ENCODE assay signal across 19 cellular contexts in genomic region chr22:23266780-23267179, GRCh38.
DNase-seq lines count a peak whose midpoint lies in the region; ATAC-seq and TF ChIP-seq lines count a peak whose summit lies in the region.
"Had no signal": no experiment of that assay in that cellular context is flagged by ENCODE, and none has a peak within 500 bp of the region (broad histone marks: within the 10 kb centered on the region; RNA-seq: fewer than 3 reads in every experiment).

No MANE protein-coding gene starts in this region.

- H3K4me1 Mint-ChIP-seq in CD4-positive, alpha-beta memory T cell: peaks cover 0 to 9% (median 5%) of the 10 kb centered on the region in 4 donors
- H3K4me1 Mint-ChIP-seq in GM23338 (peaks cover 45% of the 10 kb centered on the region), brain (peaks cover 46% of the 10 kb centered on the region)

- no peak for TF ChIP-seq CTCF in GM23338 (conservative IDR thresholded peaks at IDR 0.05; ENCODE audit: low read depth in 2 of 2)
- no peak for TF ChIP-seq CTCF in brain (conservative IDR thresholded peaks at IDR 0.05)

- peaks cover 22% of the 10 kb centered on the region; the same call in 1 of the 2 replicates for H4K20me1 ChIP-seq in GM23338 (replicated peaks; ENCODE audit: insufficient read depth)

- no peaks in the 10 kb centered on the region for H3K27me3 Mint-ChIP-seq in CD4-positive, alpha-beta memory T cell
- H3K27me3 Mint-ChIP-seq in GM23338 (ENCODE audit: insufficient read depth, low read depth, poor library complexity) (peaks cover 18% of the 10 kb centered on the region), brain (no peaks in the 10 kb centered on the region)
- H3K27me3 Mint-ChIP-seq: B cell had no signal

- H3K79me1 ChIP-seq in neuronal stem cell (ENCODE audit: low read depth, low read length): peaks cover 8% of the 10 kb centered on the region

- H3K14ac ChIP-seq in neuronal stem cell (ENCODE audit: low read length): no peak overlapping the region

- H3K36me3 Mint-ChIP-seq in CD4-positive, alpha-beta memory T cell: peaks cover 30 to 54% of the 10 kb centered on the region in 2 donors
- H3K36me3 Mint-ChIP-seq in GM23338 (ENCODE audit: low read depth): peaks cover 64% of the 10 kb centered on the region
- peaks cover 36% of the 10 kb centered on the region for H3K36me3 Mint-ChIP-seq in brain

- H3K4me3 Mint-ChIP-seq in CD4-positive, alpha-beta memory T cell: no peak overlapping the region
- H3K4me3 Mint-ChIP-seq in GM23338: no peak overlapping the region; the same call in 2 of the 3 replicates
- no peak overlapping the region for H3K4me3 Mint-ChIP-seq in brain
- H3K4me3 Mint-ChIP-seq: B cell had no signal

- no peak overlapping the region for H3K18ac ChIP-seq in neuronal stem cell (ENCODE audit: low read length)

- TF ChIP-seq POLR2A in erythroblast (IDR thresholded peaks at IDR 0.05; ENCODE audit: low read length): no peak

- CTCF ChIA-PET in CD4-positive, alpha-beta memory T cell (lab: Charles Lee; ENCODE audit: partially characterized antibody): interaction anchor here (1.5 kb wide), 1 partner anchor 15 kb away, joined by 4 read pairs; no protein-coding TSS in a partner anchor

- H3K23ac ChIP-seq in neuronal stem cell (ENCODE audit: low read depth, low read length, poor library complexity): peak overlapping the region; percentile 8

- no CpG with 5 or more reads among the region's 4 CpGs for WGBS in neuronal stem cell (ENCODE audit: extremely low coverage in 2 of 2, insufficient read length in 2 of 2, insufficient replicate concordance in 1 of 2), 2 donors

- H3K27ac ChIP-seq in CD4-positive, alpha-beta memory T cell (ENCODE audit: low read depth, low read length): no peak overlapping the region
- H3K27ac ChIP-seq in GM23338 (ENCODE audit: low read depth): peak overlapping the region; percentile 55; the same call in 1 of the 2 replicates
- no peak overlapping the region for H3K27ac ChIP-seq in neuronal stem cell (replicated peaks; ENCODE audit: low read length)
- H3K27ac ChIP-seq: KMS-11 had no signal

- 0 out of 2 replicates have a peak, but pooled peaks cover 8% of the 10 kb centered on the region for H3F3A ChIP-seq in GM23338 (replicated peaks; ENCODE audit: low read depth)

- H3K4ac ChIP-seq in neuronal stem cell (ENCODE audit: low read length): no peak overlapping the region

- no peaks in the 10 kb centered on the region for H3K9me3 ChIP-seq in CD4-positive, alpha-beta memory T cell (ENCODE audit: control insufficient read depth in 1 of 2, low read length in 2 of 2)
- H3K9me3 ChIP-seq in neuronal stem cell (replicated peaks in 1 of 2; ENCODE audit: control insufficient read depth in 2 of 2, insufficient read depth in 1 of 2, low read depth in 1 of 2, low read length in 2 of 2): peaks cover 0 to 2% of the 10 kb centered on the region in 2 donors
- H3K9me3 ChIP-seq: SK-N-SH had no signal

- H2BK15ac ChIP-seq in neuronal stem cell (ENCODE audit: low read length): no peak overlapping the region

- no peak overlapping the region for H2BK120ac ChIP-seq in neuronal stem cell (ENCODE audit: low read depth, low read length)

- no peak for ATAC-seq in GM23338
- ATAC-seq: GM12878, Panc1 had no signal

- H3K36me3 ChIP-seq in CD4-positive, alpha-beta memory T cell (ENCODE audit: insufficient read depth, low read length): peaks cover 33% of the 10 kb centered on the region
- no peaks in the 10 kb centered on the region; the same call in 1 of the 2 replicates for H3K36me3 ChIP-seq in GM23338 (ENCODE audit: insufficient read depth)
- H3K36me3 ChIP-seq in neuronal stem cell (replicated peaks in 1 of 2; ENCODE audit: control insufficient read depth in 2 of 2, insufficient read depth in 2 of 2, low read length in 2 of 2): peaks cover 34 to 88% of the 10 kb centered on the region in 2 donors

- no peak for DNase-seq in CD4-positive, alpha-beta memory T cell
- no peak for DNase-seq in GM23338 (ENCODE audit: low spot score)
- DNase-seq in neuronal stem cell (ENCODE audit: low spot score): no peak
- no peak for DNase-seq in erythroblast (lab: John Stamatoyannopoulos, UW)
- DNase-seq in C1 segment of cervical spinal cord (lab: John Stamatoyannopoulos, UW): no peak
- no peak for DNase-seq in SW 1271 (lab: John Stamatoyannopoulos, UW)
- DNase-seq: DMS153, MM.1S, NCI-H1105, NCI-H1694 treated with DMSO at 0.1 percent for 48 hours, NCI-H446 treated with DMSO at 0.1 percent for 48 hours, NCI-H748 treated with DMSO at 0.1 percent for 48 hours, Right ventricle myocardium superior had no signal

- H3K9me3 Mint-ChIP-seq in CD4-positive, alpha-beta memory T cell: peaks cover 0 to 2% (median 0%) of the 10 kb centered on the region in 8 donors
- no peaks in the 10 kb centered on the region for H3K9me3 Mint-ChIP-seq in GM23338
- no peaks in the 10 kb centered on the region for H3K9me3 Mint-ChIP-seq in brain

- no peak overlapping the region for H3K4me3 ChIP-seq in CD4-positive, alpha-beta memory T cell (ENCODE audit: low read length in 2 of 2)
- H3K4me3 ChIP-seq in GM23338 (no peak overlapping the region), neuronal stem cell (ENCODE audit: low read length in 2 of 2) (no peak overlapping the region)
- H3K4me3 ChIP-seq: GM12878 had no signal

- no peak overlapping the region for H3K9ac ChIP-seq in neuronal stem cell (ENCODE audit: low read depth, low read length, poor library complexity)
- H3K9ac ChIP-seq: KMS-11, SK-N-SH had no signal

- H2AFZ ChIP-seq in GM23338: no peak overlapping the region
- no peak overlapping the region for H2AFZ ChIP-seq in neuronal stem cell (ENCODE audit: low read length)

- H2AK5ac ChIP-seq in neuronal stem cell (ENCODE audit: low read depth, low read length): no peak overlapping the region

- no peak overlapping the region for H2BK5ac ChIP-seq in neuronal stem cell (ENCODE audit: low read length)

- intact Hi-C loops in CD4-positive, alpha-beta memory T cell (cut with micrococcal nuclease): no loop called here

- H4K91ac ChIP-seq in neuronal stem cell (ENCODE audit: low read depth, low read length, poor library complexity): no peak overlapping the region

- no peaks in the 10 kb centered on the region for H3K9me2 ChIP-seq in GM23338 (ENCODE audit: insufficient read depth)
- H3K9me2 ChIP-seq: SK-N-SH had no signal

- no peak overlapping the region for H4K8ac ChIP-seq in neuronal stem cell (ENCODE audit: low read depth, low read length)

- H3K27me3 ChIP-seq in CD4-positive, alpha-beta memory T cell (ENCODE audit: insufficient read depth, low read length): no peaks in the 10 kb centered on the region
- H3K27me3 ChIP-seq in GM23338 (ENCODE audit: insufficient read depth): no peaks in the 10 kb centered on the region
- H3K27me3 ChIP-seq in neuronal stem cell (ENCODE audit: control insufficient read depth in 3 of 3, insufficient read depth in 3 of 3, low read depth in 1 of 3, low read length in 3 of 3): no peaks in the 10 kb centered on the region

- no peak overlapping the region for H2BK12ac ChIP-seq in neuronal stem cell (ENCODE audit: low read length)

- H3K4me1 ChIP-seq in CD4-positive, alpha-beta memory T cell (ENCODE audit: insufficient read depth, low read length): no peaks in the 10 kb centered on the region
- H3K4me1 ChIP-seq in GM23338 (ENCODE audit: insufficient read depth): peaks cover 21% of the 10 kb centered on the region
- peaks cover 4 to 13% of the 10 kb centered on the region in 2 donors for H3K4me1 ChIP-seq in neuronal stem cell (ENCODE audit: control insufficient read depth in 2 of 2, insufficient read depth in 1 of 2, low read depth in 1 of 2, low read length in 2 of 2)

- H3K4me2 ChIP-seq in GM23338: no peak overlapping the region
- H3K4me2 ChIP-seq in neuronal stem cell (ENCODE audit: insufficient read depth, low read length, poor library complexity, severe bottlenecking): no peak overlapping the region
- H3K4me2 ChIP-seq: KMS-11, SK-N-SH had no signal

- H3K79me2 ChIP-seq in GM23338 (replicated peaks; ENCODE audit: insufficient read depth): peaks cover 12% of the 10 kb centered on the region; the same call in 1 of the 2 replicates

- POLR2A ChIA-PET in CD4-positive, alpha-beta memory T cell (lab: Charles Lee; ENCODE audit: partially characterized antibody): no interaction called here

- H3K27ac Mint-ChIP-seq in CD4-positive, alpha-beta memory T cell: peak overlapping the region in 4 of 7 donors; percentile 38 to 91 (median 64)
- 0 out of 2 replicates have a peak overlapping the region, but pooled peaks have one; percentile 35 for H3K27ac Mint-ChIP-seq in GM23338
- peak overlapping the region in 3 of 5 experiments; percentile 19 to 81 (median 78) for H3K27ac Mint-ChIP-seq in brain
- H3K27ac Mint-ChIP-seq: B cell had no signal

TF ChIP-seq in GM23338, 12 proteins besides CTCF, POLR2A, EP300 and RAD21 (continues in another document):
- no peak for TF ChIP-seq ETS1 (IDR thresholded peaks at IDR 0.05)
